In the genomic region with DNA sequence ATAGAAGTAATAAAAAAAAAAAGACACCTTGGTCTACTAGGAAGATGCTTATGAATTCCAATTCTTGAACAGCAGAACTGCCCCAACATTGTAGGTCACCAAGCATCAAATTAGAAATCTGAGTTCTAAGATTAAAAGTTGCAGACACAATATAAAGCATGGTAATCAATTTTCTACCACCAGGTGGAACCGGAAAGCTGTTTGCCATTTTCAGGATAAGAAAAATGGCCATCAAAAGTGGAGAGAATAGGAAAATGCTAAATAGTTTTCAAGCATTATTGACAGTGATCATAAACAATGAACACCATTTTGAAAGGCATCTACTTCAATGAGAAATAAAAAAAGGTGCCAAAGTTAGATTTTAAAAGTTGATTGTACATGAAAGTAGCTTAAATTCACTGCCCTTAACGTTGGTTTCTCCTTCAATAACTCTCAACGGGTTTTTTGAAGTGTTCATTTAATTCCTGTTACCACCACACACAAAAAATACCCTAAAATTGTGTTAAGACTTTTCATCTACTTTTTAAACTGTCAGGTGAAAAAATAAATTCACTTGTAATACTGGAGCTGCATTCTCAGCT, we compare ENCODE assay signal across 9 cellular contexts.
A peak's percentile ranks its signal among the peaks of the same experiment; 100 is the strongest.
DNase-seq lines count a peak whose midpoint lies in the region; ATAC-seq, FAIRE-seq and TF ChIP-seq lines count a peak whose summit lies in the region.
"Had no signal": no experiment of that assay in that cellular context is flagged by ENCODE, and none has a peak within 500 bp of the region (broad histone marks: within the 10 kb centered on the region; RNA-seq: fewer than 3 reads in every experiment).

No MANE protein-coding gene starts in this region.

- TF ChIP-seq POLR2A in right lobe of liver (IDR thresholded peaks at IDR 0.05) = no peak

- no peak overlapping the region for H3K4me2 ChIP-seq in astrocyte (ENCODE audit: low read length)

- peaks cover 2% of the 10 kb centered on the region for H3K27me3 Mint-ChIP-seq in astrocyte (ENCODE audit: low read depth, unreplicated experiment)

- H3K4me1 Mint-ChIP-seq in astrocyte (ENCODE audit: low read depth, unreplicated experiment) = no peaks in the 10 kb centered on the region

- H3K9me3 Mint-ChIP-seq in astrocyte (ENCODE audit: unreplicated experiment) = no peaks in the 10 kb centered on the region

- intact Hi-C loops in right lobe of liver (cut with DNase I) = no loop called here

- H3K9ac ChIP-seq in astrocyte (ENCODE audit: low read length) = no peak overlapping the region

- no peak for DNase-seq in BJ (ENCODE audit: low read depth)
- peak; percentile 8 for DNase-seq in Jurkat, Clone E6-1 (ENCODE audit: low read depth, low spot score)
- peak; percentile 8 for DNase-seq in astrocyte (ENCODE audit: low read depth)
- no peak for DNase-seq in right lobe of liver
- DNase-seq in HuH-7.5 (ENCODE audit: low spot score) = no peak
- no peak for DNase-seq in NOMO-1 treated with DMSO at 0.1 percent for 48 hours (lab: John Stamatoyannopoulos, UW; ENCODE audit: unreplicated experiment)

- TF ChIP-seq CTCF in BJ (IDR thresholded peaks at IDR 0.05; ENCODE audit: insufficient read depth, low read depth, low read length) (peak; percentile 59), astrocyte (IDR thresholded peaks at IDR 0.05; ENCODE audit: insufficient read depth, low read depth, low read length) (peak; percentile 57), right lobe of liver (IDR thresholded peaks at IDR 0.05) (peak; percentile 49 to 70 (median 67))

- CTCF ChIA-PET in BJ (lab: Yijun Ruan, JAX) = interaction anchor here (0.6 to 5.2 kb wide), 8 partner anchors 11 to 314 kb away, joined by 3 to 49 read pairs (median 6); no protein-coding TSS in a partner anchor

- H3K27me3 ChIP-seq in BJ (ENCODE audit: control insufficient read depth, insufficient read depth, low read length) (no peaks in the 10 kb centered on the region), astrocyte (ENCODE audit: insufficient read depth, low read length) (no peaks in the 10 kb centered on the region), right lobe of liver (no peaks in the 10 kb centered on the region)

- no peaks in the 10 kb centered on the region for H3K36me3 Mint-ChIP-seq in astrocyte (ENCODE audit: low read depth, unreplicated experiment)

- H3K9me3 ChIP-seq in astrocyte (ENCODE audit: insufficient read depth, low read depth, low read length) (no peaks in the 10 kb centered on the region), right lobe of liver (no peaks in the 10 kb centered on the region)

- no peaks in the 10 kb centered on the region for H3K79me2 ChIP-seq in astrocyte (ENCODE audit: insufficient read depth, low read length)

- H3K27ac ChIP-seq in astrocyte (ENCODE audit: low read depth, low read length) = no peak overlapping the region
- H3K27ac ChIP-seq in right lobe of liver = peak overlapping the region in 1 of 3 donors; percentile 45

- H3K27ac Mint-ChIP-seq in astrocyte (ENCODE audit: unreplicated experiment) = no peak overlapping the region

- H2AFZ ChIP-seq in astrocyte (ENCODE audit: low read depth, low read length) = no peak overlapping the region

- H3K4me3 ChIP-seq in BJ (ENCODE audit: low read depth, low read length) = no peak overlapping the region
- H3K4me3 ChIP-seq in Jurkat, Clone E6-1 (ENCODE audit: low read length) = no peak overlapping the region
- H3K4me3 ChIP-seq in astrocyte (ENCODE audit: insufficient read depth, low read depth, low read length) = no peak overlapping the region
- H3K4me3 ChIP-seq in right lobe of liver = no peak overlapping the region

- no peaks in the 10 kb centered on the region for H4K20me1 ChIP-seq in astrocyte (ENCODE audit: insufficient read depth, low read length)

- POLR2A ChIA-PET in BJ (lab: Charles Lee) = interaction anchor here (0.6 kb wide), 1 partner anchor 717 kb away, joined by 14 read pairs; no protein-coding TSS in a partner anchor

- H3K36me3 ChIP-seq in BJ (ENCODE audit: control insufficient read depth, insufficient read depth, low read length) (no peaks in the 10 kb centered on the region), astrocyte (ENCODE audit: insufficient read depth, low read length) (no peaks in the 10 kb centered on the region), right lobe of liver (no peaks in the 10 kb centered on the region)

- 59% methylated on average over 3 of the region's 3 CpGs for WGBS in right lobe of liver (ENCODE audit: insufficient coverage, low coverage, low lambda C conversion rate, missing lambda C conversion rate)

- H3K4me3 Mint-ChIP-seq in astrocyte (ENCODE audit: unreplicated experiment) = no peak overlapping the region

- no peaks in the 10 kb centered on the region for H3K4me1 ChIP-seq in astrocyte (ENCODE audit: insufficient read depth, low read length)
- H3K4me1 ChIP-seq in right lobe of liver = peaks cover 0 to 17% (median 7%) of the 10 kb centered on the region in 4 donors

- ATAC-seq in right lobe of liver (peak; percentile 63 to 83 (median 70)), HG02970 (IDR thresholded peaks at IDR 0.05; ENCODE audit: low FRiP score, unreplicated experiment) (no peak), HG03045 (IDR thresholded peaks at IDR 0.05; ENCODE audit: unreplicated experiment) (no peak)

- no peak for FAIRE-seq in astrocyte (lab: Jason Lieb, UNC)
- FAIRE-seq: endometrium had no signal

Comparison
In these comparisons a context has a peak if more than half of its experiments do, and no peak if none do; other contexts are left out.
1. DNase-seq: peak in Jurkat, Clone E6-1 (single experiment) and astrocyte (single experiment); none in BJ (single experiment), right lobe of liver (0 of 3), HuH-7.5 (single experiment) and NOMO-1 treated with DMSO at 0.1 percent for 48 hours (single experiment).
2. ATAC-seq: peak in right lobe of liver (4 of 4); none in HG02970 (single experiment) and HG03045 (single experiment).
3. Peak in every context shown above with its lines, with median percentiles within 50 percentile points of each other: CTCF ChIP-seq.